1 cellular context compared by ENCODE assay signal in genomic region chr17:41797377-41797776, GRCh38.
TF ChIP-seq lines count a peak whose summit lies in the region.

No MANE protein-coding gene starts in this region.

TF ChIP-seq in GM23338, 12 proteins besides CTCF, POLR2A, EP300 and RAD21:
- TF ChIP-seq ZNF114 (CRISPR knock-in tag; IDR thresholded peaks at IDR 0.05) (no peak), POLR2AphosphoS5 (IDR thresholded peaks at IDR 0.05; ENCODE audit: low read depth) (no peak), ZNF462 (CRISPR knock-in tag; IDR thresholded peaks at IDR 0.05) (no peak), ZNF331 (CRISPR knock-in tag; IDR thresholded peaks at IDR 0.05; ENCODE audit: low read depth) (no peak), EZH2 (IDR thresholded peaks at IDR 0.05; ENCODE audit: low read depth, unreplicated experiment) (no peak), STAT1 (IDR thresholded peaks at IDR 0.05; ENCODE audit: unreplicated experiment) (no peak), ETS1 (IDR thresholded peaks at IDR 0.05) (no peak), EZH2phosphoT487 (IDR thresholded peaks at IDR 0.05; ENCODE audit: unreplicated experiment) (no peak), CREB1 (CRISPR knock-in tag; IDR thresholded peaks at IDR 0.05; ENCODE audit: low read depth) (no peak), JUNB (IDR thresholded peaks at IDR 0.05; ENCODE audit: unreplicated experiment) (no peak), NANOG (IDR thresholded peaks at IDR 0.05; ENCODE audit: borderline replicate concordance) (no peak)
